In genomic region chr9:37503736-37504135, GRCh38 we compare ENCODE assay signal across 8 cellular contexts. TPM values are rescaled to one million over a fixed set of nuclear protein-coding genes. Genes with fewer than 3 reads are reported as not detected.
A peak's percentile ranks its signal among the peaks of the same experiment; 100 is the strongest.
DNase-seq lines count a peak whose midpoint lies in the region; TF ChIP-seq lines count a peak whose summit lies in the region.

No MANE protein-coding gene starts in this region.

- H3K4me3 Mint-ChIP-seq in CD14-positive monocyte (no peak overlapping the region), H9 (no peak overlapping the region), immature natural killer cell (peak overlapping the region; percentile 86 to 99 (median 94))

- no peak overlapping the region for H2AFZ ChIP-seq in H9 (ENCODE audit: low read length)

- no peak overlapping the region for H2BK20ac ChIP-seq in H9 (ENCODE audit: low read depth, low read length, poor library complexity, severe bottlenecking)

- H2AK5ac ChIP-seq in H9 (ENCODE audit: insufficient read length, low read length): no peak overlapping the region

- H3K27ac Mint-ChIP-seq in CD14-positive monocyte (peak overlapping the region in 4 of 7 donors; percentile 2 to 48 (median 13)), H9 (peak overlapping the region in 2 of 3 experiments; percentile 40 to 63; a peak in 3 of 7 replicates), immature natural killer cell (peak overlapping the region; percentile 97 to 100 (median 99))

- peaks cover 3% of the 10 kb centered on the region for H3K4me1 Mint-ChIP-seq in CD14-positive monocyte
- H3K4me1 Mint-ChIP-seq in H9: no peaks in the 10 kb centered on the region
- H3K4me1 Mint-ChIP-seq in immature natural killer cell: peaks cover 68 to 73% of the 10 kb centered on the region in 2 donors

- H3K4me2 ChIP-seq in H9 (ENCODE audit: insufficient read depth, insufficient read length, low read length): no peak overlapping the region

- no peak overlapping the region for H3K18ac ChIP-seq in H9 (ENCODE audit: insufficient read length, low read depth, low read length)

- H3K4me1 ChIP-seq in H9 (ENCODE audit: insufficient read depth, low read length) (no peaks in the 10 kb centered on the region), tibial artery (no peaks in the 10 kb centered on the region), breast epithelium (no peaks in the 10 kb centered on the region)

- H3K9me3 Mint-ChIP-seq in CD14-positive monocyte: no peaks in the 10 kb centered on the region
- no peaks in the 10 kb centered on the region for H3K9me3 Mint-ChIP-seq in H9
- no peaks in the 10 kb centered on the region for H3K9me3 Mint-ChIP-seq in immature natural killer cell

- H4K20me1 ChIP-seq in H9 (ENCODE audit: control insufficient read depth, insufficient read depth, insufficient read length): no peaks in the 10 kb centered on the region

- no peaks in the 10 kb centered on the region for H3K79me2 ChIP-seq in H9 (ENCODE audit: insufficient read depth, low read length)

- no peaks in the 10 kb centered on the region for H3K9me3 ChIP-seq in H9 (ENCODE audit: control insufficient read depth, low read depth, low read length)
- H3K9me3 ChIP-seq in tibial artery: no peaks in the 10 kb centered on the region
- no peaks in the 10 kb centered on the region for H3K9me3 ChIP-seq in breast epithelium

- H4K91ac ChIP-seq in H9 (ENCODE audit: insufficient read length, low read depth, low read length): no peak overlapping the region

- no peak overlapping the region for H3K9ac ChIP-seq in H9 (ENCODE audit: extremely low read depth, insufficient read length, low read length)

- no peak overlapping the region for H3K23ac ChIP-seq in H9 (ENCODE audit: insufficient read length, low read depth, low read length)

- no peak overlapping the region for H2BK5ac ChIP-seq in H9 (ENCODE audit: insufficient read length, low read length)

- no peaks in the 10 kb centered on the region for H3K27me3 ChIP-seq in H9 (ENCODE audit: insufficient read depth, low read length)
- no peaks in the 10 kb centered on the region for H3K27me3 ChIP-seq in tibial artery
- H3K27me3 ChIP-seq in breast epithelium: no peaks in the 10 kb centered on the region

- H3T11ph ChIP-seq in H9 (ENCODE audit: low read length): no peak overlapping the region

- H4K8ac ChIP-seq in H9 (replicated peaks; ENCODE audit: insufficient read length, low read depth, low read length): no peak overlapping the region

- intact Hi-C loops in CD14-positive monocyte (cut with micrococcal nuclease): no loop called here
- intact Hi-C loops in tibial artery (cut with DNase I; ENCODE audit: low total_unique reads): no loop called here
- intact Hi-C loops in breast epithelium (cut with DNase I; ENCODE audit: low total_unique reads): no loop called here

- peaks cover 51% of the 10 kb centered on the region in 2 donors for H3K36me3 Mint-ChIP-seq in CD14-positive monocyte
- H3K36me3 Mint-ChIP-seq in H9 (ENCODE audit: insufficient read depth in 1 of 3, low read depth in 3 of 3): peaks cover 46 to 74% (median 50%) of the 10 kb centered on the region in 3 experiments; a peak in 6 of 7 replicates
- peaks cover 18 to 52% (median 30%) of the 10 kb centered on the region in 3 donors for H3K36me3 Mint-ChIP-seq in immature natural killer cell

- no peak for TF ChIP-seq POLR2A in breast epithelium (IDR thresholded peaks at IDR 0.05)

- H2BK15ac ChIP-seq in H9 (ENCODE audit: low read depth, low read length): no peak overlapping the region

- H3K56ac ChIP-seq in H9 (ENCODE audit: insufficient read length, low read depth, low read length): no peak overlapping the region

- H3K79me1 ChIP-seq in H9 (ENCODE audit: insufficient read depth, low read depth, low read length, poor library complexity, severe bottlenecking): no peaks in the 10 kb centered on the region

- peaks cover 43 to 93% (median 77%) of the 10 kb centered on the region in 3 donors for H3K36me3 ChIP-seq in tibial artery
- H3K36me3 ChIP-seq in breast epithelium: peaks cover 12% of the 10 kb centered on the region

- no peak overlapping the region for H4K5ac ChIP-seq in H9 (ENCODE audit: insufficient read length, low read depth, low read length)

- H2BK120ac ChIP-seq in H9 (ENCODE audit: low read depth, low read length, poor library complexity, severe bottlenecking): no peak overlapping the region

- H2BK12ac ChIP-seq in H9 (ENCODE audit: insufficient read length, low read depth, low read length): no peak overlapping the region

- peaks cover 0 to 2% (median under 1%) of the 10 kb centered on the region in 3 donors for H3K27me3 Mint-ChIP-seq in CD14-positive monocyte (ENCODE audit: low read depth in 3 of 3)
- no peaks in the 10 kb centered on the region for H3K27me3 Mint-ChIP-seq in H9 (ENCODE audit: low read depth)
- peaks cover 0 to 18% (median 6%) of the 10 kb centered on the region in 3 donors for H3K27me3 Mint-ChIP-seq in immature natural killer cell (ENCODE audit: low read depth in 3 of 3)

- no peak overlapping the region for H3K14ac ChIP-seq in H9 (ENCODE audit: insufficient read depth, low read length)

- TF ChIP-seq CTCF in CD14-positive monocyte (IDR thresholded peaks at IDR 0.05): no peak
- TF ChIP-seq CTCF in H9 (conservative IDR thresholded peaks at IDR 0.05): no peak
- TF ChIP-seq CTCF in tibial artery (IDR thresholded peaks at IDR 0.05): no peak
- TF ChIP-seq CTCF in breast epithelium (IDR thresholded peaks at IDR 0.05): no peak

- no peak overlapping the region for H3K4ac ChIP-seq in H9 (ENCODE audit: low read depth, low read length)

- H3K27ac ChIP-seq in H9 (ENCODE audit: insufficient read length, low read depth, low read length) (no peak overlapping the region), tibial artery (no peak overlapping the region), breast epithelium (peak overlapping the region in 1 of 2 donors; percentile 25)

- no peaks in the 10 kb centered on the region for H3K23me2 ChIP-seq in H9 (ENCODE audit: insufficient read length, low read depth, low read length, poor library complexity, severe bottlenecking)

- DNase-seq in CD14-positive monocyte (ENCODE audit: low spot score) (no peak), H9 (no peak), immature natural killer cell (peak; percentile 86 to 89 (median 88)), tibial artery (no peak), breast epithelium (ENCODE audit: low spot score in 2 of 2) (no peak), cerebellar nuclear complex (lab: John Stamatoyannopoulos, UW) (no peak), KG1 (lab: John Stamatoyannopoulos, UW) (no peak)
- peak; percentile 34 for DNase-seq in activated effector memory CD4-positive, alpha-beta T cell treated with Interleukin-2 at 50 U/mL for 16 hours

- H3K4me3 ChIP-seq in tibial artery (no peak overlapping the region), breast epithelium (no peak overlapping the region)

- WGBS in H9 (ENCODE audit: extremely low coverage, insufficient read length, low lambda C conversion rate): no CpG with 5 or more reads among the region's 3 CpGs

RNA-seq across cellular contexts. Expression of gene POLR1E, which starts 18.0 kb away (rescaled TPM):
- polyA plus RNA-seq in CD14-positive monocyte (1 to 10 TPM; 2.3 to 2.4 TPM), immature natural killer cell (10 to 100 TPM; 12.1 to 19.3 (median 16.7) TPM)
- total RNA-seq in H9 (2021) (45.6 and 45.8 TPM in 2 replicates), breast epithelium (10 to 100 TPM; 28.8 to 33.9 (median 30.8) TPM)

RNA-seq across cellular contexts. Expression of gene ZBTB5, which starts 38.5 kb away (rescaled TPM):
- polyA plus RNA-seq in CD14-positive monocyte: 1 to 10 TPM in 1 of 2 donors, under 1 TPM in 1; 0.58 to 1.4 TPM
- 9.1 and 9.9 TPM in 2 replicates for total RNA-seq in H9 (2021)
- 1 to 10 TPM in 1 of 3 donors, under 1 TPM in 1, not detected in 1; 0.72 to 1.2 TPM for polyA plus RNA-seq in immature natural killer cell
- 10 to 100 TPM; 10.6 to 21.5 (median 14.7) TPM for total RNA-seq in breast epithelium

Comparison
In these comparisons a context has a peak if more than half of its experiments do, and no peak if none do; other contexts are left out.
1. DNase-seq: peak in activated effector memory CD4-positive, alpha-beta T cell treated with Interleukin-2 at 50 U/mL for 16 hours (single experiment) and immature natural killer cell (3 of 3); none in CD14-positive monocyte (single experiment), H9 (single experiment), tibial artery (0 of 2), breast epithelium (0 of 2), cerebellar nuclear complex (0 of 2) and KG1 (single experiment).
2. H3K27ac Mint-ChIP-seq: peak in every context shown above with its lines; median percentile 99 in immature natural killer cell; 52 in H9; 13 in CD14-positive monocyte.
3. H3K4me3 Mint-ChIP-seq: peak in immature natural killer cell (5 of 5); none in CD14-positive monocyte (0 of 2) and H9 (0 of 2).